Comparison of ENCODE assay signal across 32 cellular contexts in genomic region chr4:94764069-94764468, GRCh38. TPM values are rescaled to one million over a fixed set of nuclear protein-coding genes. Genes with fewer than 3 reads are reported as not detected.
"Had no signal": no experiment of that assay in that cellular context is flagged by ENCODE, and none has a peak within 500 bp of the region (broad histone marks: within the 10 kb centered on the region; RNA-seq: fewer than 3 reads in every experiment).

No MANE protein-coding gene starts in this region.

- H3K4me1 ChIP-seq: foreskin keratinocyte, gastrocnemius medialis, heart left ventricle had no signal

- H3K4me3 ChIP-seq: coronary artery, dorsolateral prefrontal cortex, gastrocnemius medialis, heart left ventricle had no signal

- DNase-seq: activated CD4-positive, alpha-beta memory T cell treated with anti-CD3 and anti-CD28 coated beads, Interleukin-2, amount 10 ng/mL, durations not matched to agents 7 days and 5 days; activated CD4-positive, alpha-beta T cell treated with anti-CD3 and anti-CD28 coated beads for 4 hours; activated CD4-positive, alpha-beta T cell treated with anti-CD3 and anti-CD28 coated beads, Interleukin-2, amount 10 ng/mL, durations not matched to agents 7 days and 5 days; activated CD4-positive, alpha-beta T cell treated with anti-CD3 and anti-CD28 coated beads, Interleukin-2, amount 50 U/mL, for 4 hours; activated CD4-positive, CD25-positive, alpha-beta regulatory T cell; activated CD4-positive, CD25-positive, alpha-beta regulatory T cell treated with anti-CD3 and anti-CD28 coated beads, Interleukin-2, amount 50 U/mL, for 72 hours; activated CD8-positive, alpha-beta memory T cell treated with anti-CD3 and anti-CD28 coated beads, Interleukin-2, amount 50 U/mL, for 48 hours; activated gamma-delta T cell; activated naive CD4-positive, alpha-beta T cell; activated naive CD4-positive, alpha-beta T cell treated with anti-CD3 and anti-CD28 coated beads, Interleukin-2, amount 10 ng/mL, durations not matched to agents 7 days and 5 days; activated T-cell treated with anti-CD3 and anti-CD28 coated beads for 4 hours; activated T-cell treated with anti-CD3 and anti-CD28 coated beads, Interleukin-2, amount 50 U/mL, for 24 hours; activated T-cell treated with anti-CD3 and anti-CD28 coated beads, Interleukin-2, amount 50 U/mL, for 72 hours; amniotic stem cell; anterior cingulate cortex; brain microvascular endothelial cell; dorsolateral prefrontal cortex; effector memory CD4-positive, alpha-beta T cell; endodermal cell; gastrocnemius medialis; glutamatergic neuron; heart left ventricle; T-helper 1 cell; T-helper 17 cell; T1000 had no signal

- H3K27me3 ChIP-seq: brain microvascular endothelial cell had no signal

- H3K9me3 Mint-ChIP-seq: activated CD4-positive, alpha-beta memory T cell treated with anti-CD3 and anti-CD28 coated beads, Interleukin-2, amount 10 ng/mL, durations not matched to agents 7 days and 5 days; activated CD4-positive, alpha-beta T cell treated with anti-CD3 and anti-CD28 coated beads, Interleukin-2, amount 10 ng/mL, durations not matched to agents 7 days and 5 days; activated naive CD4-positive, alpha-beta T cell treated with anti-CD3 and anti-CD28 coated beads, Interleukin-2, amount 10 ng/mL, durations not matched to agents 7 days and 5 days; activated T-cell treated with anti-CD3 and anti-CD28 coated beads, Interleukin-2, amount 50 U/mL, for 24 hours; activated T-cell treated with anti-CD3 and anti-CD28 coated beads, Interleukin-2, amount 50 U/mL, for 72 hours; central memory CD8-positive, alpha-beta T cell; dendritic cell treated with granulocyte-macrophage colony-stimulating factor and Interleukin-4, amounts not matched to agents 40 ng/mL and 50 ng/mL, for 4 days; endodermal cell; T-helper 2 cell treated with Interferon-gamma antibody and Interleukin-4, amounts not matched to agents 5 μg/mL and 100 μg/mL, for 36 hours had no signal

- H3K27ac Mint-ChIP-seq: activated CD4-positive, alpha-beta memory T cell treated with anti-CD3 and anti-CD28 coated beads, Interleukin-2, amount 10 ng/mL, durations not matched to agents 7 days and 5 days; activated naive CD4-positive, alpha-beta T cell treated with anti-CD3 and anti-CD28 coated beads, Interleukin-2, amount 10 ng/mL, durations not matched to agents 7 days and 5 days; activated naive CD8-positive, alpha-beta T cell; activated T-cell treated with anti-CD3 and anti-CD28 coated beads, Interleukin-2, amount 50 U/mL, for 24 hours; activated T-cell treated with anti-CD3 and anti-CD28 coated beads, Interleukin-2, amount 50 U/mL, for 72 hours; dendritic cell treated with granulocyte-macrophage colony-stimulating factor and Interleukin-4, amounts not matched to agents 40 ng/mL and 50 ng/mL, for 4 days; endodermal cell; T-helper 17 cell; T-helper 2 cell treated with Interferon-gamma antibody and Interleukin-4, amounts not matched to agents 5 μg/mL and 100 μg/mL, for 36 hours had no signal

- H3K36me3 ChIP-seq: brain microvascular endothelial cell, gastrocnemius medialis, heart left ventricle had no signal

- H3K36me3 Mint-ChIP-seq: activated naive CD4-positive, alpha-beta T cell treated with anti-CD3 and anti-CD28 coated beads, Interleukin-2, amount 10 ng/mL, durations not matched to agents 7 days and 5 days; activated naive CD8-positive, alpha-beta T cell had no signal

- H3K27ac ChIP-seq: brain microvascular endothelial cell, coronary artery, dorsolateral prefrontal cortex, foreskin keratinocyte, gastrocnemius medialis, heart left ventricle had no signal

- ATAC-seq: activated T-cell treated with anti-CD3 and anti-CD28 coated beads, Interleukin-2, amount 50 U/mL, for 72 hours; esophagus mucosa; foreskin keratinocyte; gastrocnemius medialis; heart left ventricle; T-helper 17 cell had no signal

- H3K9me3 ChIP-seq: gastrocnemius medialis, heart left ventricle had no signal

RNA-seq across cellular contexts. Expression of gene BMPR1B, which starts 6.3 kb away (rescaled TPM):
- total RNA-seq: activated CD4-positive, alpha-beta memory T cell treated with anti-CD3 and anti-CD28 coated beads, Interleukin-2, amount 10 ng/mL, durations not matched to agents 7 days and 5 days; activated CD4-positive, alpha-beta T cell treated with anti-CD3 and anti-CD28 coated beads, Interleukin-2, amount 10 ng/mL, durations not matched to agents 7 days and 5 days; activated T-cell treated with anti-CD3 and anti-CD28 coated beads, Interleukin-2, amount 50 U/mL, for 72 hours; T-helper 17 cell had no signal
